8 cellular contexts compared by ENCODE assay signal in genomic region chr6:37433657-37434271, GRCh38. TPM values are rescaled to one million over a fixed set of nuclear protein-coding genes. Genes with fewer than 3 reads are reported as not detected.
A peak's percentile ranks its signal among the peaks of the same experiment; 100 is the strongest.
DNase-seq lines count a peak whose midpoint lies in the region; ATAC-seq and FAIRE-seq lines count a peak whose summit lies in the region.

No MANE protein-coding gene starts in this region.

- H3K27ac ChIP-seq in BLaER1 (peak overlapping the region; percentile 86), mesenchymal stem cell (ENCODE audit: low read length, poor library complexity, severe bottlenecking) (peak overlapping the region; percentile 31)

- H4K20me1 ChIP-seq in BLaER1, result peaks cover 9% of the 10 kb centered on the region; the same call in 1 of the 2 replicates

- no peak overlapping the region for H2BK15ac ChIP-seq in mesenchymal stem cell (ENCODE audit: low read depth, poor library complexity, severe bottlenecking)

- H3K14ac ChIP-seq in mesenchymal stem cell (ENCODE audit: low read length in 2 of 2), result no peak overlapping the region

- H4K8ac ChIP-seq in mesenchymal stem cell (ENCODE audit: low read length), result peak overlapping the region; percentile 97

- FAIRE-seq in GM19239 (lab: Jason Lieb, UNC), result peak; percentile 80

- H3K4me3 ChIP-seq in BLaER1 (peak overlapping the region; percentile 93), mesenchymal stem cell (ENCODE audit: insufficient read depth in 1 of 2, low read depth in 1 of 2, low read length in 2 of 2) (peak overlapping the region; percentile 91 to 93)

- peak overlapping the region; percentile 91 for H3K4me2 ChIP-seq in BLaER1
- H3K4me2 ChIP-seq in mesenchymal stem cell (ENCODE audit: low read length, poor library complexity, severe bottlenecking), result peak overlapping the region; percentile 98

- H3K27me3 ChIP-seq in BLaER1 (no peaks in the 10 kb centered on the region), mesenchymal stem cell (ENCODE audit: control insufficient read depth in 1 of 2, insufficient read depth in 1 of 2, low read length in 2 of 2) (no peaks in the 10 kb centered on the region)

- H3K9me3 ChIP-seq in BLaER1 (0 out of 2 replicates have a peak, but pooled peaks cover 4% of the 10 kb centered on the region), mesenchymal stem cell (ENCODE audit: control insufficient read depth, low read length) (no peaks in the 10 kb centered on the region)

- no peak overlapping the region for H2BK120ac ChIP-seq in mesenchymal stem cell (ENCODE audit: low read depth, low read length)

- no peak overlapping the region for H4K91ac ChIP-seq in mesenchymal stem cell (ENCODE audit: low read length)

- peak overlapping the region; percentile 32 for H2AK5ac ChIP-seq in mesenchymal stem cell (ENCODE audit: low read length, severe bottlenecking)

- peak overlapping the region in 1 of 2 experiments; percentile 34 for H2BK12ac ChIP-seq in mesenchymal stem cell (ENCODE audit: low read length in 2 of 2)

- H3K79me1 ChIP-seq in mesenchymal stem cell (replicated peaks; ENCODE audit: low read length, poor library complexity, severe bottlenecking), result peaks cover 32% of the 10 kb centered on the region

- H3K9ac ChIP-seq in BLaER1 (peak overlapping the region; percentile 90), mesenchymal stem cell (ENCODE audit: low read length) (peak overlapping the region; percentile 97)

- peak overlapping the region in 1 of 2 experiments; percentile 52 for H3K18ac ChIP-seq in mesenchymal stem cell (ENCODE audit: low read depth in 1 of 2, low read length in 2 of 2)

- H3K23ac ChIP-seq in mesenchymal stem cell (ENCODE audit: low read length in 2 of 2), result peak overlapping the region in 1 of 2 experiments; percentile 68

- 45% methylated on average over 13 of the region's 13 CpGs for WGBS in mesenchymal stem cell

- H3K4me1 ChIP-seq in BLaER1 (peaks cover 25% of the 10 kb centered on the region), mesenchymal stem cell (ENCODE audit: control insufficient read depth, insufficient read depth, low read depth, low read length) (peaks cover 9% of the 10 kb centered on the region)

- peaks cover 36% of the 10 kb centered on the region for H3K36me3 ChIP-seq in BLaER1
- peaks cover 6 to 25% of the 10 kb centered on the region in 2 experiments for H3K36me3 ChIP-seq in mesenchymal stem cell (ENCODE audit: control insufficient read depth in 1 of 2, insufficient read depth in 2 of 2, low read depth in 1 of 2, low read length in 2 of 2)

- no peak overlapping the region for H2BK5ac ChIP-seq in mesenchymal stem cell (ENCODE audit: low read depth, low read length, poor library complexity, severe bottlenecking)

- peak; percentile 31 for ATAC-seq in HG03439 (IDR thresholded peaks at IDR 0.05; ENCODE audit: unreplicated experiment)

- peak overlapping the region; percentile 68 for H2AFZ ChIP-seq in mesenchymal stem cell (ENCODE audit: low read depth, low read length)

- DNase-seq in GM19239 (ENCODE audit: insufficient read length, low spot score), result peak; percentile 9
- peak; percentile 5 for DNase-seq in T-helper 22 cell (ENCODE audit: low read depth)
- DNase-seq in central memory CD4-positive, alpha-beta T cell, result peak; percentile 44
- DNase-seq in mesenchymal stem cell, result peak; percentile 34
- peak; percentile 8 to 22 for DNase-seq in stimulated activated CD8-positive, alpha-beta memory T cell treated with anti-CD3 and anti-CD28 coated beads, Interleukin-2, amount 100 ng/mL, for 48 hours (ENCODE audit: low read depth in 2 of 2)
- no peak for DNase-seq in middle frontal gyrus (ENCODE audit: extremely low spot score, low spot score)

- H3K4ac ChIP-seq in mesenchymal stem cell (ENCODE audit: low read depth in 1 of 2, low read length in 2 of 2), result peak overlapping the region; percentile 2 to 75

RNA-seq across cellular contexts. Expression of gene CMTR1, which starts 0.7 kb away (rescaled TPM):
- polyA plus RNA-seq in mesenchymal stem cell (2013, experiment 1 of 2), result 12.7 TPM
- polyA plus RNA-seq in mesenchymal stem cell (2013, experiment 2 of 2), result 13.0 TPM
